ENCODE assay signal across 1 cellular context in the genomic region with DNA sequence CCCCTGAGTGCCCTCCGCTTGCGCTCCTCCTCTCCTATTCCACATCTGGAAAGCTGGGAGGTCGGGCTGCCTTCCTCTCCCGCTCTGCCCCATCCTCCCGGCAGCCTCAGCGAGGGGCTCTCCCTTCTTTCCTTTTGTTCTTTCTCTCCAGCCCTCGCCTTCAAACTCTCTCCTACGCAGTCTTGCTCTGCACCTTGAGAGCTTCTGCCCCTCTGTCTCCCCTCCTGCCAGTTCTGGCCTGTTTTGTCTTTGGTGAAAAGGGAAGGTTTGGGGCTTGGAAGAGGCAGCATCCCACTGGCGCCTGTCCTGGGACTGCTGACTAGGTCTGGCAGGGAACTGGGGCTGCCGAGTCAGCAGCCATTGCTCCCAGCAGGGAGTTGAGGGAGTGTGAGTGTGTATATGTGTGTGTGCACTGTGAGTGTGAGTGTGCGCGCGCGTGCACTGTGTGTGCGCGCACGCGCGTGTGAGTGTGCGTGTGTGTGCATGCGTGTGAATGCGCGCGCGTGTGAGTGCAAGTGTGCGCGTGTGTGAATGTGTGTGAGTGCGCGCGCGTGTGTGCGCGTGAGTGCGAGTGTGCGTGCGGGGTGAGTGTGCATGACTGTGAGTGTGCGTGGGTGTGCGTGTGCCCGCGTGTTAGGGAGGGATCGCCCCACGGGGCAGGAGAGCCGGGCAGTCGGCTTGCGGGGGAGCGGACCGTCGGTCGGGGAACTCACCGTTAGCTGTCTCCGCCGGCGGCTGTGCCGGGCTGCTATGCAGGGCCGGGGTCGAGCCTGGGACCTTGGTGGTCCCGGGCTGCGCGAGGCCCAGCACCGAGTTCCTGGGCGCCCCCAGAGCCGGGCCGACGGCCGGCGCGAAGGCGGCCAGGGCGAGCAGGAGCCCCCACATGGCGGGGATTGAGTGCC.
TF ChIP-seq lines count a peak whose summit lies in the region.

No MANE protein-coding gene starts in this region.

TF ChIP-seq in HepG2, 621 proteins besides CTCF, POLR2A, EP300 and RAD21 (continued from another document and continues in another):
- TF ChIP-seq, protein P1, sequence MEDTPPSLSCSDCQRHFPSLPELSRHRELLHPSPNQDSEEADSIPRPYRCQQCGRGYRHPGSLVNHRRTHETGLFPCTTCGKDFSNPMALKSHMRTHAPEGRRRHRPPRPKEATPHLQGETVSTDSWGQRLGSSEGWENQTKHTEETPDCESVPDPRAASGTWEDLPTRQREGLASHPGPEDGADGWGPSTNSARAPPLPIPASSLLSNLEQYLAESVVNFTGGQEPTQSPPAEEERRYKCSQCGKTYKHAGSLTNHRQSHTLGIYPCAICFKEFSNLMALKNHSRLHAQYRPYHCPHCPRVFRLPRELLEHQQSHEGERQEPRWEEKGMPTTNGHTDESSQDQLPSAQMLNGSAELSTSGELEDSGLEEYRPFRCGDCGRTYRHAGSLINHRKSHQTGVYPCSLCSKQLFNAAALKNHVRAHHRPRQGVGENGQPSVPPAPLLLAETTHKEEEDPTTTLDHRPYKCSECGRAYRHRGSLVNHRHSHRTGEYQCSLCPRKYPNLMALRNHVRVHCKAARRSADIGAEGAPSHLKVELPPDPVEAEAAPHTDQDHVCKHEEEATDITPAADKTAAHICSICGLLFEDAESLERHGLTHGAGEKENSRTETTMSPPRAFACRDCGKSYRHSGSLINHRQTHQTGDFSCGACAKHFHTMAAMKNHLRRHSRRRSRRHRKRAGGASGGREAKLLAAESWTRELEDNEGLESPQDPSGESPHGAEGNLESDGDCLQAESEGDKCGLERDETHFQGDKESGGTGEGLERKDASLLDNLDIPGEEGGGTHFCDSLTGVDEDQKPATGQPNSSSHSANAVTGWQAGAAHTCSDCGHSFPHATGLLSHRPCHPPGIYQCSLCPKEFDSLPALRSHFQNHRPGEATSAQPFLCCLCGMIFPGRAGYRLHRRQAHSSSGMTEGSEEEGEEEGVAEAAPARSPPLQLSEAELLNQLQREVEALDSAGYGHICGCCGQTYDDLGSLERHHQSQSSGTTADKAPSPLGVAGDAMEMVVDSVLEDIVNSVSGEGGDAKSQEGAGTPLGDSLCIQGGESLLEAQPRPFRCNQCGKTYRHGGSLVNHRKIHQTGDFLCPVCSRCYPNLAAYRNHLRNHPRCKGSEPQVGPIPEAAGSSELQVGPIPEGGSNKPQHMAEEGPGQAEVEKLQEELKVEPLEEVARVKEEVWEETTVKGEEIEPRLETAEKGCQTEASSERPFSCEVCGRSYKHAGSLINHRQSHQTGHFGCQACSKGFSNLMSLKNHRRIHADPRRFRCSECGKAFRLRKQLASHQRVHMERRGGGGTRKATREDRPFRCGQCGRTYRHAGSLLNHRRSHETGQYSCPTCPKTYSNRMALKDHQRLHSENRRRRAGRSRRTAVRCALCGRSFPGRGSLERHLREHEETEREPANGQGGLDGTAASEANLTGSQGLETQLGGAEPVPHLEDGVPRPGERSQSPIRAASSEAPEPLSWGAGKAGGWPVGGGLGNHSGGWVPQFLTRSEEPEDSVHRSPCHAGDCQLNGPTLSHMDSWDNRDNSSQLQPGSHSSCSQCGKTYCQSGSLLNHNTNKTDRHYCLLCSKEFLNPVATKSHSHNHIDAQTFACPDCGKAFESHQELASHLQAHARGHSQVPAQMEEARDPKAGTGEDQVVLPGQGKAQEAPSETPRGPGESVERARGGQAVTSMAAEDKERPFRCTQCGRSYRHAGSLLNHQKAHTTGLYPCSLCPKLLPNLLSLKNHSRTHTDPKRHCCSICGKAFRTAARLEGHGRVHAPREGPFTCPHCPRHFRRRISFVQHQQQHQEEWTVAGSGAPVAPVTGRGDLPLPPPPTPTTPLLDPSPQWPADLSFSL (CRISPR knock-in tag; IDR thresholded peaks at IDR 0.05), result peak; percentile 40; the same call in 1 of the 2 replicates
- TF ChIP-seq MAFK (conservative IDR thresholded peaks at IDR 0.05 in 1 of 2, IDR thresholded peaks at IDR 0.05 in 1 of 2; ENCODE audit: low read length in 2 of 2) (peak; percentile 42 to 45; a peak in 2 of 4 replicates), PCBP1 (IDR thresholded peaks at IDR 0.05; ENCODE audit: borderline replicate concordance, low read depth, low read length) (no peak), HHEX (CRISPR knock-in tag; IDR thresholded peaks at IDR 0.05) (no peak), FOSL1 (CRISPR knock-in tag; IDR thresholded peaks at IDR 0.05; ENCODE audit: borderline replicate concordance) (no peak), DPF2 (CRISPR knock-in tag; IDR thresholded peaks at IDR 0.05; ENCODE audit: borderline replicate concordance, low read depth) (0 out of 2 replicates have a peak, but pooled peaks have one; percentile 38), ZNF558 (CRISPR knock-in tag; IDR thresholded peaks at IDR 0.05; ENCODE audit: borderline replicate concordance) (no peak), ETV6 (CRISPR knock-in tag; conservative IDR thresholded peaks at IDR 0.05) (no peak), ZNF207 (IDR thresholded peaks at IDR 0.05; ENCODE audit: borderline replicate concordance) (no peak), ELF4 (CRISPR knock-in tag; IDR thresholded peaks at IDR 0.05; ENCODE audit: borderline replicate concordance) (no peak), ZNF3 (CRISPR knock-in tag; IDR thresholded peaks at IDR 0.05) (no peak), ARID2 (CRISPR knock-in tag; IDR thresholded peaks at IDR 0.05; ENCODE audit: borderline replicate concordance) (no peak), DNMT1 (CRISPR knock-in tag; IDR thresholded peaks at IDR 0.05) (peak; percentile 75; the same call in 1 of the 2 replicates), ZNF674 (CRISPR knock-in tag; IDR thresholded peaks at IDR 0.05; ENCODE audit: low read depth) (no peak), GFI1 (CRISPR knock-in tag; IDR thresholded peaks at IDR 0.05; ENCODE audit: borderline replicate concordance) (no peak), JUN (CRISPR knock-in tag; IDR thresholded peaks at IDR 0.05) (no peak), CAMTA2 (CRISPR knock-in tag; IDR thresholded peaks at IDR 0.05; ENCODE audit: borderline replicate concordance) (no peak), BORCS8-MEF2B (CRISPR knock-in tag; IDR thresholded peaks at IDR 0.05) (no peak), SAFB2 (CRISPR knock-in tag; IDR thresholded peaks at IDR 0.05; ENCODE audit: borderline replicate concordance, low read depth) (no peak), MAFF (IDR thresholded peaks at IDR 0.05; ENCODE audit: low read depth, low read length) (peak; percentile 60; the same call in 1 of the 2 replicates)
- TF ChIP-seq, protein P2, sequence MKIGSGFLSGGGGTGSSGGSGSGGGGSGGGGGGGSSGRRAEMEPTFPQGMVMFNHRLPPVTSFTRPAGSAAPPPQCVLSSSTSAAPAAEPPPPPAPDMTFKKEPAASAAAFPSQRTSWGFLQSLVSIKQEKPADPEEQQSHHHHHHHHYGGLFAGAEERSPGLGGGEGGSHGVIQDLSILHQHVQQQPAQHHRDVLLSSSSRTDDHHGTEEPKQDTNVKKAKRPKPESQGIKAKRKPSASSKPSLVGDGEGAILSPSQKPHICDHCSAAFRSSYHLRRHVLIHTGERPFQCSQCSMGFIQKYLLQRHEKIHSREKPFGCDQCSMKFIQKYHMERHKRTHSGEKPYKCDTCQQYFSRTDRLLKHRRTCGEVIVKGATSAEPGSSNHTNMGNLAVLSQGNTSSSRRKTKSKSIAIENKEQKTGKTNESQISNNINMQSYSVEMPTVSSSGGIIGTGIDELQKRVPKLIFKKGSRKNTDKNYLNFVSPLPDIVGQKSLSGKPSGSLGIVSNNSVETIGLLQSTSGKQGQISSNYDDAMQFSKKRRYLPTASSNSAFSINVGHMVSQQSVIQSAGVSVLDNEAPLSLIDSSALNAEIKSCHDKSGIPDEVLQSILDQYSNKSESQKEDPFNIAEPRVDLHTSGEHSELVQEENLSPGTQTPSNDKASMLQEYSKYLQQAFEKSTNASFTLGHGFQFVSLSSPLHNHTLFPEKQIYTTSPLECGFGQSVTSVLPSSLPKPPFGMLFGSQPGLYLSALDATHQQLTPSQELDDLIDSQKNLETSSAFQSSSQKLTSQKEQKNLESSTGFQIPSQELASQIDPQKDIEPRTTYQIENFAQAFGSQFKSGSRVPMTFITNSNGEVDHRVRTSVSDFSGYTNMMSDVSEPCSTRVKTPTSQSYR (CRISPR knock-in tag; IDR thresholded peaks at IDR 0.05; ENCODE audit: borderline replicate concordance), result no peak
- TF ChIP-seq, protein P3, sequence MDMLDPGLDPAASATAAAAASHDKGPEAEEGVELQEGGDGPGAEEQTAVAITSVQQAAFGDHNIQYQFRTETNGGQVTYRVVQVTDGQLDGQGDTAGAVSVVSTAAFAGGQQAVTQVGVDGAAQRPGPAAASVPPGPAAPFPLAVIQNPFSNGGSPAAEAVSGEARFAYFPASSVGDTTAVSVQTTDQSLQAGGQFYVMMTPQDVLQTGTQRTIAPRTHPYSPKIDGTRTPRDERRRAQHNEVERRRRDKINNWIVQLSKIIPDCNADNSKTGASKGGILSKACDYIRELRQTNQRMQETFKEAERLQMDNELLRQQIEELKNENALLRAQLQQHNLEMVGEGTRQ (IDR thresholded peaks at IDR 0.05; ENCODE audit: low read depth, low read length), result no peak
- TF ChIP-seq, protein P3 (CRISPR knock-in tag; IDR thresholded peaks at IDR 0.05; ENCODE audit: borderline replicate concordance), result no peak
- TF ChIP-seq, protein P4, sequence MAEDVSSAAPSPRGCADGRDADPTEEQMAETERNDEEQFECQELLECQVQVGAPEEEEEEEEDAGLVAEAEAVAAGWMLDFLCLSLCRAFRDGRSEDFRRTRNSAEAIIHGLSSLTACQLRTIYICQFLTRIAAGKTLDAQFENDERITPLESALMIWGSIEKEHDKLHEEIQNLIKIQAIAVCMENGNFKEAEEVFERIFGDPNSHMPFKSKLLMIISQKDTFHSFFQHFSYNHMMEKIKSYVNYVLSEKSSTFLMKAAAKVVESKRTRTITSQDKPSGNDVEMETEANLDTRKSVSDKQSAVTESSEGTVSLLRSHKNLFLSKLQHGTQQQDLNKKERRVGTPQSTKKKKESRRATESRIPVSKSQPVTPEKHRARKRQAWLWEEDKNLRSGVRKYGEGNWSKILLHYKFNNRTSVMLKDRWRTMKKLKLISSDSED (CRISPR knock-in tag; IDR thresholded peaks at IDR 0.05), result no peak
- TF ChIP-seq, protein P5, sequence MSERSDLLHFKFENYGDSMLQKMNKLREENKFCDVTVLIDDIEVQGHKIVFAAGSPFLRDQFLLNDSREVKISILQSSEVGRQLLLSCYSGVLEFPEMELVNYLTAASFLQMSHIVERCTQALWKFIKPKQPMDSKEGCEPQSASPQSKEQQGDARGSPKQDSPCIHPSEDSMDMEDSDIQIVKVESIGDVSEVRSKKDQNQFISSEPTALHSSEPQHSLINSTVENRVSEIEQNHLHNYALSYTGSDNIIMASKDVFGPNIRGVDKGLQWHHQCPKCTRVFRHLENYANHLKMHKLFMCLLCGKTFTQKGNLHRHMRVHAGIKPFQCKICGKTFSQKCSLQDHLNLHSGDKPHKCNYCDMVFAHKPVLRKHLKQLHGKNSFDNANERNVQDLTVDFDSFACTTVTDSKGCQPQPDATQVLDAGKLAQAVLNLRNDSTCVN (CRISPR knock-in tag; IDR thresholded peaks at IDR 0.05; ENCODE audit: borderline replicate concordance), result no peak
- TF ChIP-seq, protein P6, sequence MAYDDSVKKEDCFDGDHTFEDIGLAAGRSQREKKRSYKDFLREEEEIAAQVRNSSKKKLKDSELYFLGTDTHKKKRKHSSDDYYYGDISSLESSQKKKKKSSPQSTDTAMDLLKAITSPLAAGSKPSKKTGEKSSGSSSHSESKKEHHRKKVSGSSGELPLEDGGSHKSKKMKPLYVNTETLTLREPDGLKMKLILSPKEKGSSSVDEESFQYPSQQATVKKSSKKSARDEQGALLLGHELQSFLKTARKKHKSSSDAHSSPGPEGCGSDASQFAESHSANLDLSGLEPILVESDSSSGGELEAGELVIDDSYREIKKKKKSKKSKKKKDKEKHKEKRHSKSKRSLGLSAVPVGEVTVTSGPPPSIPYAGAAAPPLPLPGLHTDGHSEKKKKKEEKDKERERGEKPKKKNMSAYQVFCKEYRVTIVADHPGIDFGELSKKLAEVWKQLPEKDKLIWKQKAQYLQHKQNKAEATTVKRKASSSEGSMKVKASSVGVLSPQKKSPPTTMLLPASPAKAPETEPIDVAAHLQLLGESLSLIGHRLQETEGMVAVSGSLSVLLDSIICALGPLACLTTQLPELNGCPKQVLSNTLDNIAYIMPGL (CRISPR knock-in tag; IDR thresholded peaks at IDR 0.05; ENCODE audit: borderline replicate concordance in 1 of 2, low read depth in 1 of 2), result no peak
- TF ChIP-seq, protein P7, sequence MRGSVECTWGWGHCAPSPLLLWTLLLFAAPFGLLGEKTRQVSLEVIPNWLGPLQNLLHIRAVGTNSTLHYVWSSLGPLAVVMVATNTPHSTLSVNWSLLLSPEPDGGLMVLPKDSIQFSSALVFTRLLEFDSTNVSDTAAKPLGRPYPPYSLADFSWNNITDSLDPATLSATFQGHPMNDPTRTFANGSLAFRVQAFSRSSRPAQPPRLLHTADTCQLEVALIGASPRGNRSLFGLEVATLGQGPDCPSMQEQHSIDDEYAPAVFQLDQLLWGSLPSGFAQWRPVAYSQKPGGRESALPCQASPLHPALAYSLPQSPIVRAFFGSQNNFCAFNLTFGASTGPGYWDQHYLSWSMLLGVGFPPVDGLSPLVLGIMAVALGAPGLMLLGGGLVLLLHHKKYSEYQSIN (CRISPR knock-in tag; IDR thresholded peaks at IDR 0.05; ENCODE audit: borderline replicate concordance), result no peak
